Comparison of ENCODE assay signal across 2 cellular contexts in genomic region chr1:37557402-37557801, GRCh38.
TF ChIP-seq lines count a peak whose summit lies in the region.

No MANE protein-coding gene starts in this region.

TF ChIP-seq in liver, 16 proteins besides CTCF, POLR2A, EP300 and RAD21:
- TF ChIP-seq REST (IDR thresholded peaks at IDR 0.05) (no peak), EGR1 (IDR thresholded peaks at IDR 0.05; ENCODE audit: low read depth in 2 of 2) (no peak), GABPA (IDR thresholded peaks at IDR 0.05 in 1 of 2, conservative IDR thresholded peaks at IDR 0.05 in 1 of 2) (no peak), HNF4A (conservative IDR thresholded peaks at IDR 0.05) (no peak), MAX (IDR thresholded peaks at IDR 0.05) (no peak), JUND (IDR thresholded peaks at IDR 0.05) (no peak), FOXA2 (IDR thresholded peaks at IDR 0.05) (no peak)

TF ChIP-seq in HepG2, 621 proteins besides CTCF, POLR2A, EP300 and RAD21:
- TF ChIP-seq TBL1XR1 (IDR thresholded peaks at IDR 0.05; ENCODE audit: borderline replicate concordance, low read length, partially characterized antibody) (no peak), ZNF430 (CRISPR knock-in tag; IDR thresholded peaks at IDR 0.05) (no peak), HDAC6 (IDR thresholded peaks at IDR 0.05; ENCODE audit: low read depth, low read length) (no peak), NFIC (IDR thresholded peaks at IDR 0.05; ENCODE audit: low read length) (no peak), ZBTB2 (CRISPR knock-in tag; IDR thresholded peaks at IDR 0.05; ENCODE audit: low read depth) (no peak), BCLAF1 (IDR thresholded peaks at IDR 0.05) (no peak), FOXP1 (IDR thresholded peaks at IDR 0.05) (no peak), FOXP1 (CRISPR knock-in tag; IDR thresholded peaks at IDR 0.05) (no peak)
